In the genomic region with DNA sequence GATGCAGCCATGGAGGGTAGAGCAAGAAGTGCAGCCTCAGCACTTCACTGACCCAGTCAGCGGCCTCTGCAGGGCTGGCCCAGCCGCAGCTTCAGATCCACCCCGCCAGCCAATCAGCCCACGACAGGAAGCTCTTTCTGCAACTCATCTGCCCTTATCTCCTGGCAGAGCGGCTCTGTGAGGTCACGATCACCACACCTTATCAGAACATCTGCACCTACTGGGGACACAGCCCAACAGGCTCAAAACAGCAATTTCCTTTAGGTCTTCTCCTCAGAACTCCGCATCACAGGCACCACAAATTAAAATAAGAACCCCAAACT, we compare ENCODE assay signal across 10 cellular contexts.
A peak's percentile ranks its signal among the peaks of the same experiment; 100 is the strongest.
DNase-seq lines count a peak whose midpoint lies in the region; ATAC-seq, FAIRE-seq and TF ChIP-seq lines count a peak whose summit lies in the region.
"Had no signal": no experiment of that assay in that cellular context is flagged by ENCODE, and none has a peak within 500 bp of the region (broad histone marks: within the 10 kb centered on the region; RNA-seq: fewer than 3 reads in every experiment).

No MANE protein-coding gene starts in this region.

- no peaks in the 10 kb centered on the region for H4K20me1 ChIP-seq in K562 (replicated peaks; ENCODE audit: control insufficient read depth, insufficient read depth, low read length)
- no peaks in the 10 kb centered on the region for H4K20me1 ChIP-seq in Karpas-422 (ENCODE audit: insufficient read depth, low read depth, low read length)

- no peak for TF ChIP-seq RAD21 in K562 (CRISPR knock-in tag; conservative IDR thresholded peaks at IDR 0.05 in 1 of 2, IDR thresholded peaks at IDR 0.05 in 1 of 2)

- peak overlapping the region; percentile 78 to 97 (median 95) for H3K27ac Mint-ChIP-seq in CD8-positive, alpha-beta memory T cell
- H3K27ac Mint-ChIP-seq in activated CD4-positive, alpha-beta memory T cell treated with anti-CD3 and anti-CD28 coated beads, Interleukin-2, amount 10 ng/mL, durations not matched to agents 7 days and 5 days: peak overlapping the region; percentile 98

- no peaks in the 10 kb centered on the region for H3K9me3 ChIP-seq in CD8-positive, alpha-beta memory T cell (ENCODE audit: low read length)
- H3K9me3 ChIP-seq in K562 (replicated peaks; ENCODE audit: control insufficient read depth, insufficient read depth, low read depth, low read length): no peaks in the 10 kb centered on the region
- H3K9me3 ChIP-seq in prostate gland: no peaks in the 10 kb centered on the region
- no peaks in the 10 kb centered on the region for H3K9me3 ChIP-seq in Karpas-422 (ENCODE audit: low read length)

- intact Hi-C loops in K562 (cut with micrococcal nuclease): no loop called here
- intact Hi-C loops in prostate gland (cut with DNase I): no loop called here

- POLR2A ChIA-PET in CD8-positive, alpha-beta memory T cell (lab: Charles Lee): interaction anchor here (0.6 to 1.2 kb wide), 2 partner anchors 207 to 1203 kb away, joined by 3 read pairs; no protein-coding TSS in a partner anchor
- POLR2A ChIA-PET in activated CD4-positive, alpha-beta memory T cell treated with anti-CD3 and anti-CD28 coated beads, Interleukin-2, amount 10 ng/mL, durations not matched to agents 7 days and 5 days (lab: Charles Lee): interaction anchor here (0.9 to 3.9 kb wide), 14 partner anchors 11 to 1527 kb away, joined by 3 to 47 read pairs (median 4); a partner anchor contains a TSS
- POLR2A ChIA-PET in K562 (lab: Yijun Ruan, JAX): no interaction called here

- TF ChIP-seq CTCF in K562 (IDR thresholded peaks at IDR 0.05 in 2 of 3, conservative IDR thresholded peaks at IDR 0.05 in 1 of 3; ENCODE audit: insufficient read depth in 2 of 3, low read depth in 1 of 3, low read length in 3 of 3) (no peak), prostate gland (IDR thresholded peaks at IDR 0.05) (no peak)

- peak; percentile 83 for ATAC-seq in K562
- ATAC-seq: right cardiac atrium had no signal

- CTCF ChIA-PET in CD8-positive, alpha-beta memory T cell (lab: Charles Lee): interaction anchor here (0.8 to 1.5 kb wide), 7 partner anchors 18 to 1007 kb away, joined by 3 to 5 read pairs (median 3); no protein-coding TSS in a partner anchor
- CTCF ChIA-PET in activated CD4-positive, alpha-beta memory T cell treated with anti-CD3 and anti-CD28 coated beads, Interleukin-2, amount 10 ng/mL, durations not matched to agents 7 days and 5 days (lab: Charles Lee): interaction anchor here (0.7 to 1.8 kb wide), 6 partner anchors 10 to 1007 kb away, joined by 3 to 14 read pairs (median 4); no protein-coding TSS in a partner anchor
- CTCF ChIA-PET in K562 (lab: Yijun Ruan, JAX; ENCODE audit: low intra/inter-chr PET ratio): no interaction called here

- H3K9ac ChIP-seq in K562 (ENCODE audit: insufficient read depth in 1 of 2, low read depth in 2 of 2, low read length in 2 of 2) (no peak overlapping the region), Karpas-422 (ENCODE audit: low read length) (no peak overlapping the region)

- peaks cover 31% of the 10 kb centered on the region for H3K4me1 ChIP-seq in CD8-positive, alpha-beta memory T cell (ENCODE audit: insufficient read depth, low read length)
- H3K4me1 ChIP-seq in K562 (replicated peaks in 1 of 2; ENCODE audit: control insufficient read depth in 2 of 2, insufficient read depth in 2 of 2, low read length in 2 of 2) (peaks cover 0 to 3% of the 10 kb centered on the region in 2 experiments; a peak in 3 of 5 replicates), prostate gland (replicated peaks) (no peaks in the 10 kb centered on the region), Karpas-422 (ENCODE audit: low read length) (no peaks in the 10 kb centered on the region)

- no peaks in the 10 kb centered on the region for H3K27me3 Mint-ChIP-seq in CD8-positive, alpha-beta memory T cell
- H3K27me3 Mint-ChIP-seq in activated CD4-positive, alpha-beta memory T cell treated with anti-CD3 and anti-CD28 coated beads, Interleukin-2, amount 10 ng/mL, durations not matched to agents 7 days and 5 days: no peaks in the 10 kb centered on the region

- H3K79me2 ChIP-seq in K562 (ENCODE audit: control insufficient read depth, insufficient read depth, low read length) (no peaks in the 10 kb centered on the region), Karpas-422 (ENCODE audit: low read length) (no peaks in the 10 kb centered on the region)

- H3K4me3 Mint-ChIP-seq in CD8-positive, alpha-beta memory T cell: peak overlapping the region; percentile 7 to 90 (median 85)
- peak overlapping the region; percentile 40 for H3K4me3 Mint-ChIP-seq in activated CD4-positive, alpha-beta memory T cell treated with anti-CD3 and anti-CD28 coated beads, Interleukin-2, amount 10 ng/mL, durations not matched to agents 7 days and 5 days

- H3K36me3 ChIP-seq in CD8-positive, alpha-beta memory T cell (ENCODE audit: insufficient read depth, low read length): no peaks in the 10 kb centered on the region
- no peaks in the 10 kb centered on the region for H3K36me3 ChIP-seq in K562 (ENCODE audit: control insufficient read depth, insufficient read depth, low read length)
- H3K36me3 ChIP-seq in prostate gland: no peaks in the 10 kb centered on the region
- H3K36me3 ChIP-seq in Karpas-422 (ENCODE audit: insufficient read depth, low read length): no peaks in the 10 kb centered on the region

- H3K4me3 ChIP-seq in CD8-positive, alpha-beta memory T cell (ENCODE audit: low read length): peak overlapping the region; percentile 36
- H3K4me3 ChIP-seq in K562 (no peak overlapping the region), prostate gland (no peak overlapping the region), Karpas-422 (ENCODE audit: low read length) (no peak overlapping the region)

- no peaks in the 10 kb centered on the region for H3K27me3 ChIP-seq in CD8-positive, alpha-beta memory T cell (ENCODE audit: insufficient read depth, low read length, poor library complexity, severe bottlenecking)
- H3K27me3 ChIP-seq in K562 (ENCODE audit: control insufficient read depth in 2 of 2, insufficient read depth in 2 of 2, low read length in 2 of 2) (no peaks in the 10 kb centered on the region), prostate gland (replicated peaks; ENCODE audit: insufficient read depth) (no peaks in the 10 kb centered on the region), Karpas-422 (ENCODE audit: low read length) (no peaks in the 10 kb centered on the region)

- H3K27ac ChIP-seq in CD8-positive, alpha-beta memory T cell (ENCODE audit: low read depth, low read length): peak overlapping the region; percentile 45
- H3K27ac ChIP-seq in K562 (ENCODE audit: extremely low read depth, low read depth, low read length) (no peak overlapping the region), prostate gland (no peak overlapping the region), Karpas-422 (ENCODE audit: low read length) (no peak overlapping the region)

- H3K9me3 Mint-ChIP-seq in CD8-positive, alpha-beta memory T cell: no peaks in the 10 kb centered on the region
- peaks cover 2% of the 10 kb centered on the region for H3K9me3 Mint-ChIP-seq in activated CD4-positive, alpha-beta memory T cell treated with anti-CD3 and anti-CD28 coated beads, Interleukin-2, amount 10 ng/mL, durations not matched to agents 7 days and 5 days

- H3K36me3 Mint-ChIP-seq in CD8-positive, alpha-beta memory T cell: peaks cover 0 to 4% (median 0%) of the 10 kb centered on the region in 3 donors
- peaks cover 3% of the 10 kb centered on the region for H3K36me3 Mint-ChIP-seq in activated CD4-positive, alpha-beta memory T cell treated with anti-CD3 and anti-CD28 coated beads, Interleukin-2, amount 10 ng/mL, durations not matched to agents 7 days and 5 days (ENCODE audit: low read depth)

- no peak for FAIRE-seq in K562 (lab: Jason Lieb, UNC)

- H3K4me2 ChIP-seq in K562 (ENCODE audit: insufficient read depth, low read length): no peak overlapping the region
- no peak overlapping the region for H3K4me2 ChIP-seq in Karpas-422 (ENCODE audit: low read depth, low read length, poor library complexity, severe bottlenecking)

- peak; percentile 37 to 84 (median 68) for DNase-seq in CD8-positive, alpha-beta memory T cell
- peak; percentile 89 for DNase-seq in activated CD4-positive, alpha-beta memory T cell treated with anti-CD3 and anti-CD28 coated beads, Interleukin-2, amount 10 ng/mL, durations not matched to agents 7 days and 5 days
- DNase-seq in K562 (ENCODE audit: extremely low read depth in 1 of 4, low spot score in 3 of 4): peak; percentile 29 to 42 (median 32)
- DNase-seq in stimulated activated CD4-positive, alpha-beta T cell treated with anti-CD3 and anti-CD28 coated beads, Interleukin-4, amount 100 ng/mL, for 1 hour: peak; percentile 62
- DNase-seq in prostate gland (ENCODE audit: low spot score): no peak
- no peak for DNase-seq in Karpas-422
- DNase-seq in GF-D8 (lab: John Stamatoyannopoulos, UW): no peak
- no peak for DNase-seq in superior temporal gyrus (ENCODE audit: extremely low spot score)
- DNase-seq: GOT3 had no signal

- no peak for TF ChIP-seq EP300 in K562 (IDR thresholded peaks at IDR 0.05; ENCODE audit: low read length)

- peaks cover 36 to 46% (median 42%) of the 10 kb centered on the region in 3 donors for H3K4me1 Mint-ChIP-seq in CD8-positive, alpha-beta memory T cell
- peaks cover 53% of the 10 kb centered on the region for H3K4me1 Mint-ChIP-seq in activated CD4-positive, alpha-beta memory T cell treated with anti-CD3 and anti-CD28 coated beads, Interleukin-2, amount 10 ng/mL, durations not matched to agents 7 days and 5 days

- no TSS peak for BruUV-seq in K562 (replicated peaks; lab: Mats Ljungman, UMichigan)

- WGBS in K562 (ENCODE audit: insufficient coverage, low coverage, missing lambda C conversion rate): 6% methylated on average over 3 of the region's 7 CpGs
- 83% methylated on average over 7 of the region's 7 CpGs for WGBS in prostate gland

- H2AFZ ChIP-seq in K562 (ENCODE audit: low read depth, low read length) (no peak overlapping the region), Karpas-422 (ENCODE audit: low read length) (no peak overlapping the region)

- no peaks in the 10 kb centered on the region for H3K9me1 ChIP-seq in K562 (ENCODE audit: control insufficient read depth, insufficient read depth, low read length)

- H3K9me2 ChIP-seq in Karpas-422 (replicated peaks; ENCODE audit: insufficient read depth, low read length): no peaks in the 10 kb centered on the region

- TF ChIP-seq POLR2A in K562 (conservative IDR thresholded peaks at IDR 0.05) (no peak), prostate gland (IDR thresholded peaks at IDR 0.05) (no peak)

- in situ Hi-C loops in K562 (cut with MboI): no loop called here

TF ChIP-seq in K562, 482 proteins besides CTCF, POLR2A, EP300 and RAD21 (continues in another document):
- no peak for TF ChIP-seq SRSF9 (IDR thresholded peaks at IDR 0.05; ENCODE audit: borderline replicate concordance, low read depth, low read length)
- TF ChIP-seq MAFK (IDR thresholded peaks at IDR 0.05; ENCODE audit: low read length): peak; percentile 74
- TF ChIP-seq ZNF165 (CRISPR knock-in tag; IDR thresholded peaks at IDR 0.05; ENCODE audit: borderline replicate concordance): no peak

Comparison
In these comparisons a context has a peak if more than half of its experiments do, and no peak if none do; other contexts are left out.
1. DNase-seq: peak in CD8-positive, alpha-beta memory T cell (5 of 5), activated CD4-positive, alpha-beta memory T cell treated with anti-CD3 and anti-CD28 coated beads, Interleukin-2, amount 10 ng/mL, durations not matched to agents 7 days and 5 days (single experiment), K562 (4 of 4) and stimulated activated CD4-positive, alpha-beta T cell treated with anti-CD3 and anti-CD28 coated beads, Interleukin-4, amount 100 ng/mL, for 1 hour (single experiment); none in prostate gland (single experiment), Karpas-422 (single experiment), GF-D8 (single experiment) and superior temporal gyrus (single experiment).